In the genomic region with DNA sequence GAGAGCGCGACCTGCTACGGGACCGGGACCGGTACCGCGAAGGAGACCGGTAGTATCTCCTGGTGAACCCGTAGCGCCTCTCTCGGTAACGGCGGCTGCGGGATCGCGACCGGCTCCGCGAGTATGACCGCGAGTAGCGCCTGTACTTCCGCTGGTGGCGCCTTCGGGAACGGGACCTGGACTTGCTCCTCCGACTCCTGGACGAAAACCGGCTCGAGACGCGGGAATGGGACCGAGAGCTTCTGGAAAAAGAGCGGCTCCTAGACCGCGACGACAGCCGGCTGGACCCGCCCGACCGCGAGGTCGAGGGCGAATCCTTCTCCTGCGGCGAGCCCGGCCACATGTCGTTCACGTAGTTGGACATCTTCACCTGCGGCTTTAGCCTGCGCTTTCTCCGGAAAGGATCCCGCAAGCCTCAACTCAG, we compare ENCODE assay signal across 8 cellular contexts. TPM values are rescaled to one million over a fixed set of nuclear protein-coding genes. Genes with fewer than 3 reads are reported as not detected.
DNase-seq lines count a peak whose midpoint lies in the region; ATAC-seq and TF ChIP-seq lines count a peak whose summit lies in the region.

No MANE protein-coding gene starts in this region.

- TF ChIP-seq CTCF in DOHH2 (IDR thresholded peaks at IDR 0.05; ENCODE audit: low read depth, low read length, poor library complexity, severe bottlenecking) (peak; percentile 16), HCT116 (IDR thresholded peaks at IDR 0.05 in 2 of 3, conservative IDR thresholded peaks at IDR 0.05 in 1 of 3; ENCODE audit: borderline replicate concordance in 1 of 3, insufficient read depth in 1 of 3, low read depth in 2 of 3, low read length in 2 of 3) (no peak), RWPE2 (IDR thresholded peaks at IDR 0.05; ENCODE audit: poor library complexity, severe bottlenecking) (no peak), mesothelial cell of epicardium (IDR thresholded peaks at IDR 0.05; ENCODE audit: unreplicated experiment) (no peak), type B pancreatic cell (conservative IDR thresholded peaks at IDR 0.05) (no peak)

- CTCF ChIA-PET in HCT116 (lab: Charles Lee) = no interaction called here

- no peaks in the 10 kb centered on the region for H3K27me3 ChIP-seq in DOHH2 (ENCODE audit: control insufficient read depth, low read length)
- H3K27me3 ChIP-seq in HCT116 (ENCODE audit: insufficient read depth, low read length) = no peaks in the 10 kb centered on the region
- H3K27me3 ChIP-seq in RWPE2 (ENCODE audit: insufficient read depth, poor library complexity, severe bottlenecking) = no peaks in the 10 kb centered on the region

- POLR2A ChIA-PET in HCT116 (lab: Charles Lee) = interaction anchor here (1.0 kb wide), 2 partner anchors 13 to 14 kb away, joined by 8 to 25 read pairs; a partner anchor contains a TSS

- peaks cover 32% of the 10 kb centered on the region for H3K4me1 Mint-ChIP-seq in mesothelial cell of epicardium
- peaks cover 31% of the 10 kb centered on the region for H3K4me1 Mint-ChIP-seq in type B pancreatic cell (ENCODE audit: unreplicated experiment)

- DNase-seq in HCT116 (ENCODE audit: low read depth, low spot score) (no peak), RWPE2 (ENCODE audit: low spot score) (peak; percentile 65), mesothelial cell of epicardium (ENCODE audit: low spot score in 2 of 2, unreplicated experiment in 2 of 2) (peak in 1 of 2 experiments; percentile 64), type B pancreatic cell (ENCODE audit: extremely low spot score, unreplicated experiment) (peak; percentile 69)

- H3K27ac Mint-ChIP-seq in mesothelial cell of epicardium = peak overlapping the region; percentile 99
- H3K27ac Mint-ChIP-seq in type B pancreatic cell = peak overlapping the region; percentile 99

- peak overlapping the region; percentile 93 for H3K9ac ChIP-seq in HCT116 (ENCODE audit: low read length)

- H3K9me3 ChIP-seq in DOHH2 (ENCODE audit: control insufficient read depth, insufficient read depth, low read length) (no peaks in the 10 kb centered on the region), HCT116 (ENCODE audit: control insufficient read depth in 1 of 2, insufficient read depth in 1 of 2, low read depth in 1 of 2, low read length in 2 of 2) (no peaks in the 10 kb centered on the region), RWPE2 (ENCODE audit: severe bottlenecking) (no peaks in the 10 kb centered on the region)

- intact Hi-C loops in HCT116 (cut with micrococcal nuclease) = loop anchor here (5.0 kb wide), 1 partner anchor 96 kb away; no protein-coding TSS in a partner anchor

- peak; percentile 4 for ATAC-seq in HCT116
- peak; percentile 4; the same call in 2 of the 3 replicates for ATAC-seq in RWPE2 (ENCODE audit: low read depth)
- no peak for ATAC-seq in GM18858 (IDR thresholded peaks at IDR 0.05; ENCODE audit: unreplicated experiment)
- ATAC-seq in HG03460 (IDR thresholded peaks at IDR 0.05; ENCODE audit: unreplicated experiment) = no peak

- RAD21 ChIA-PET in HCT116 (lab: Charles Lee; ENCODE audit: low non-redundant PET in 1 of 2, low total read pairs in 2 of 2, uncharacterized antibody in 2 of 2, unreplicated experiment in 2 of 2) = no interaction called here

- H3K27ac ChIP-seq in DOHH2 (ENCODE audit: low read depth, low read length) (peak overlapping the region; percentile 86), HCT116 (ENCODE audit: low read depth, low read length) (peak overlapping the region; percentile 97), RWPE2 (ENCODE audit: poor library complexity, severe bottlenecking) (peak overlapping the region; percentile 84), cingulate gyrus (ENCODE audit: low read depth, low read length) (peak overlapping the region; percentile 100)

- TF ChIP-seq RAD21 in HCT116 (IDR thresholded peaks at IDR 0.05; ENCODE audit: low read depth) = no peak

- H3K9me2 ChIP-seq in DOHH2 (replicated peaks; ENCODE audit: control insufficient read depth, low read length) (no peaks in the 10 kb centered on the region), HCT116 (ENCODE audit: insufficient read depth) (no peaks in the 10 kb centered on the region)

- H4K20me1 ChIP-seq in DOHH2 (ENCODE audit: control insufficient read depth, insufficient read depth, low read depth, low read length) (peaks cover 11% of the 10 kb centered on the region), HCT116 (ENCODE audit: insufficient read depth) (peaks cover 17% of the 10 kb centered on the region; the same call in 1 of the 2 replicates)

- H3K4me2 ChIP-seq in DOHH2 (ENCODE audit: low read length) = peak overlapping the region; percentile 67
- H3K4me2 ChIP-seq in HCT116 (ENCODE audit: low read length) = peak overlapping the region; percentile 96

- H3K79me2 ChIP-seq in DOHH2 (ENCODE audit: control insufficient read depth, low read length) = peaks cover 50% of the 10 kb centered on the region
- H3K79me2 ChIP-seq in HCT116 (ENCODE audit: insufficient read depth, low read length) = peaks cover 55% of the 10 kb centered on the region

- peak overlapping the region; percentile 95 for H3K4me3 Mint-ChIP-seq in mesothelial cell of epicardium
- H3K4me3 Mint-ChIP-seq in type B pancreatic cell = peak overlapping the region; percentile 97

- H3F3A ChIP-seq in DOHH2 (ENCODE audit: control insufficient read depth, insufficient read depth) = peaks cover 28% of the 10 kb centered on the region

- H3K4me3 ChIP-seq in DOHH2 (ENCODE audit: low read length) (peak overlapping the region; percentile 87), HCT116 (replicated peaks in 1 of 2; ENCODE audit: low read depth in 1 of 2, low read length in 2 of 2) (peak overlapping the region; percentile 93 to 98), RWPE2 (ENCODE audit: severe bottlenecking) (peak overlapping the region; percentile 73)

- no TSS peak for BruUV-seq in HCT116 (replicated peaks; lab: Mats Ljungman, UMichigan)

- H3K9me3 Mint-ChIP-seq in mesothelial cell of epicardium (no peaks in the 10 kb centered on the region), type B pancreatic cell (no peaks in the 10 kb centered on the region)

- H3K36me3 ChIP-seq in DOHH2 (ENCODE audit: control insufficient read depth, low read length) = peaks cover 53% of the 10 kb centered on the region
- H3K36me3 ChIP-seq in HCT116 (ENCODE audit: control insufficient read depth in 1 of 2, insufficient read depth in 2 of 2, low read length in 2 of 2) = peaks cover 18 to 34% of the 10 kb centered on the region in 2 experiments
- peaks cover 51% of the 10 kb centered on the region for H3K36me3 ChIP-seq in RWPE2 (ENCODE audit: low read depth)

- H3K4me1 ChIP-seq in DOHH2 (ENCODE audit: control insufficient read depth, low read length) (peaks cover 32% of the 10 kb centered on the region), HCT116 (ENCODE audit: control insufficient read depth in 1 of 2, insufficient read depth in 2 of 2, low read length in 2 of 2) (peaks cover 13 to 17% of the 10 kb centered on the region in 2 experiments), RWPE2 (ENCODE audit: insufficient read depth, poor library complexity, severe bottlenecking) (peaks cover 9% of the 10 kb centered on the region)

- TF ChIP-seq POLR2A in HCT116 (IDR thresholded peaks at IDR 0.05; ENCODE audit: borderline replicate concordance, extremely low read depth, insufficient read depth, insufficient read length) = no peak

- H3K36me3 Mint-ChIP-seq in mesothelial cell of epicardium (peaks cover 16% of the 10 kb centered on the region), type B pancreatic cell (peaks cover 25% of the 10 kb centered on the region)

- no peak overlapping the region for H2AFZ ChIP-seq in HCT116 (ENCODE audit: low read depth, low read length, poor library complexity, severe bottlenecking)

- H3K27me3 Mint-ChIP-seq in mesothelial cell of epicardium (ENCODE audit: low read depth) = no peaks in the 10 kb centered on the region
- H3K27me3 Mint-ChIP-seq in type B pancreatic cell = no peaks in the 10 kb centered on the region

TF ChIP-seq in HCT116, 20 proteins besides CTCF, POLR2A, EP300 and RAD21 (continues in another document):
- TF ChIP-seq, protein P1, sequence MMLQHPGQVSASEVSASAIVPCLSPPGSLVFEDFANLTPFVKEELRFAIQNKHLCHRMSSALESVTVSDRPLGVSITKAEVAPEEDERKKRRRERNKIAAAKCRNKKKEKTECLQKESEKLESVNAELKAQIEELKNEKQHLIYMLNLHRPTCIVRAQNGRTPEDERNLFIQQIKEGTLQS (IDR thresholded peaks at IDR 0.05) = no peak
- TF ChIP-seq SIN3A (IDR thresholded peaks at IDR 0.05; ENCODE audit: low read depth) (no peak), EZH2phosphoT487 (IDR thresholded peaks at IDR 0.05; ENCODE audit: borderline replicate concordance) (no peak), YY1 (IDR thresholded peaks at IDR 0.05; ENCODE audit: extremely low read depth, insufficient replicate concordance, low read depth, low read length) (no peak), TCF7L2 (IDR thresholded peaks at IDR 0.05; ENCODE audit: borderline replicate concordance, extremely low read depth, insufficient read depth, insufficient read length) (no peak), ZFX (IDR thresholded peaks at IDR 0.05) (no peak)

RNA-seq across cellular contexts. Expression of a gene that starts 0.6 kb away (rescaled TPM):
- total RNA-seq in HCT116 (2021; ENCODE audit: unreplicated experiment) = 82.9 TPM
- polyA plus RNA-seq in HCT116 (2012) = 30.0 and 37.9 TPM in 2 replicates
- total RNA-seq in mesothelial cell of epicardium = 133 to 158 TPM (median 150 TPM) in 3 replicates
- 97.6 and 109 TPM in 2 replicates for total RNA-seq in type B pancreatic cell (ENCODE audit: low replicate concordance)

RNA-seq across cellular contexts. Expression of a gene that starts 14.3 kb away (rescaled TPM):
- 40.4 TPM for total RNA-seq in HCT116 (2021; ENCODE audit: unreplicated experiment)
- 19.1 and 26.6 TPM in 2 replicates for polyA plus RNA-seq in HCT116 (2012)
- total RNA-seq in mesothelial cell of epicardium = 32.3 to 37.7 TPM (median 36.9 TPM) in 3 replicates
- 33.7 and 35.9 TPM in 2 replicates for total RNA-seq in type B pancreatic cell (ENCODE audit: low replicate concordance)

RNA-seq across cellular contexts. Expression of a gene that starts 25.7 kb away (rescaled TPM):
- total RNA-seq in HCT116 (2021; ENCODE audit: unreplicated experiment) = not detected
- 0.04 and 0.10 TPM in 2 replicates for polyA plus RNA-seq in HCT116 (2012)
- total RNA-seq in mesothelial cell of epicardium = not detected in 3 replicates
- total RNA-seq in type B pancreatic cell (ENCODE audit: low replicate concordance) = not detected in 2 replicates

Comparison
In these comparisons a context has a peak if more than half of its experiments do, and no peak if none do; other contexts are left out.
1. ATAC-seq: peak in HCT116 (single experiment) and RWPE2 (single experiment); none in GM18858 (single experiment) and HG03460 (single experiment).
2. Peak in every context shown above with its lines, with median percentiles within 50 percentile points of each other: H3K27ac ChIP-seq and H3K4me3 ChIP-seq.